Comparison of ENCODE assay signal across 8 cellular contexts in genomic region chr2:96146151-96146880, GRCh38. TPM values are rescaled to one million over a fixed set of nuclear protein-coding genes. Genes with fewer than 3 reads are reported as not detected.
A peak's percentile ranks its signal among the peaks of the same experiment; 100 is the strongest.
DNase-seq lines count a peak whose midpoint lies in the region; ATAC-seq and TF ChIP-seq lines count a peak whose summit lies in the region.

No MANE protein-coding gene starts in this region.

- H2AK5ac ChIP-seq in mesendoderm (ENCODE audit: low read length) = no peak overlapping the region

- no peak overlapping the region for H4K8ac ChIP-seq in mesendoderm (ENCODE audit: low read depth, low read length)

- peaks cover 57% of the 10 kb centered on the region for H3K4me1 Mint-ChIP-seq in activated naive CD8-positive, alpha-beta T cell treated with anti-CD3 and anti-CD28 coated beads for 36 hours
- H3K4me1 Mint-ChIP-seq in stimulated activated effector memory CD8-positive, alpha-beta T cell treated with anti-CD3 and anti-CD28 coated beads, Interleukin-12 subunit alpha, Interleukin-12 subunit beta, amount 100 ng/mL, for 72 hours = peaks cover 78% of the 10 kb centered on the region

- H3K27me3 ChIP-seq in SU-DHL-6 (ENCODE audit: low read length) (no peaks in the 10 kb centered on the region), mesendoderm (ENCODE audit: insufficient read depth, low read length, poor library complexity) (no peaks in the 10 kb centered on the region)

- H3K9ac ChIP-seq in SU-DHL-6 (ENCODE audit: low read length) = peak overlapping the region; percentile 98
- no peak overlapping the region for H3K9ac ChIP-seq in mesendoderm (ENCODE audit: low read length)

- H4K20me1 ChIP-seq in SU-DHL-6 (ENCODE audit: low read depth, low read length) = peaks cover 11% of the 10 kb centered on the region; the same call in 1 of the 2 replicates

- H3K79me2 ChIP-seq in SU-DHL-6 (ENCODE audit: insufficient read depth, low read length) (peaks cover 22% of the 10 kb centered on the region), mesendoderm (ENCODE audit: control insufficient read depth, insufficient read depth, low read length) (no peaks in the 10 kb centered on the region)

- DNase-seq in activated naive CD8-positive, alpha-beta T cell treated with anti-CD3 and anti-CD28 coated beads for 36 hours = peak; percentile 93
- DNase-seq in mesendoderm = peak; percentile 31
- DNase-seq in stimulated activated effector memory CD8-positive, alpha-beta T cell treated with anti-CD3 and anti-CD28 coated beads, Interleukin-12 subunit alpha, Interleukin-12 subunit beta, amount 100 ng/mL, for 72 hours (ENCODE audit: low spot score in 2 of 2) = peak; percentile 71 to 93
- DNase-seq in occipital lobe (lab: John Stamatoyannopoulos, UW) = no peak
- no peak for DNase-seq in NCI-H510A (lab: John Stamatoyannopoulos, UW)

- H3K27me3 Mint-ChIP-seq in activated naive CD8-positive, alpha-beta T cell treated with anti-CD3 and anti-CD28 coated beads for 36 hours = peaks cover 7% of the 10 kb centered on the region

- ATAC-seq in GM18519 (IDR thresholded peaks at IDR 0.05; ENCODE audit: low FRiP score, unreplicated experiment) (peak; percentile 26), HG02938 (IDR thresholded peaks at IDR 0.05; ENCODE audit: unreplicated experiment) (peak; percentile 32)
- ATAC-seq in stimulated activated effector memory CD8-positive, alpha-beta T cell treated with anti-CD3 and anti-CD28 coated beads, Interleukin-12 subunit alpha, Interleukin-12 subunit beta, amount 100 ng/mL, for 72 hours = peak; percentile 50

- no peaks in the 10 kb centered on the region for H3K9me3 ChIP-seq in SU-DHL-6 (ENCODE audit: insufficient read depth, low read length)

- H2AFZ ChIP-seq in SU-DHL-6 (ENCODE audit: low read depth, low read length, severe bottlenecking) = no peak overlapping the region

- H3K36me3 ChIP-seq in SU-DHL-6 (ENCODE audit: low read length) = peaks cover 10% of the 10 kb centered on the region
- no peaks in the 10 kb centered on the region for H3K36me3 ChIP-seq in mesendoderm (ENCODE audit: control insufficient read depth, insufficient read depth, low read length)

- H3K23ac ChIP-seq in mesendoderm (ENCODE audit: low read length) = peak overlapping the region; percentile 53

- no peak overlapping the region for H3K18ac ChIP-seq in mesendoderm (ENCODE audit: low read length)

- H3K4me2 ChIP-seq in SU-DHL-6 (ENCODE audit: low read depth, low read length, poor library complexity, severe bottlenecking) = peak overlapping the region; percentile 90
- H3K4me2 ChIP-seq in mesendoderm (ENCODE audit: low read length) = no peak overlapping the region

- H3K79me1 ChIP-seq in mesendoderm (ENCODE audit: low read length) = no peaks in the 10 kb centered on the region

- H2BK120ac ChIP-seq in mesendoderm (ENCODE audit: low read depth, low read length) = no peak overlapping the region

- peak overlapping the region; percentile 98 for H3K27ac ChIP-seq in SU-DHL-6 (ENCODE audit: low read depth, low read length)
- H3K27ac ChIP-seq in mesendoderm (ENCODE audit: low read depth, low read length) = no peak overlapping the region

- no peaks in the 10 kb centered on the region for H3K9me3 Mint-ChIP-seq in activated naive CD8-positive, alpha-beta T cell treated with anti-CD3 and anti-CD28 coated beads for 36 hours
- no peaks in the 10 kb centered on the region for H3K9me3 Mint-ChIP-seq in stimulated activated effector memory CD8-positive, alpha-beta T cell treated with anti-CD3 and anti-CD28 coated beads, Interleukin-12 subunit alpha, Interleukin-12 subunit beta, amount 100 ng/mL, for 72 hours

- H3K4me1 ChIP-seq in mesendoderm (ENCODE audit: control insufficient read depth, low read depth, low read length) = peaks cover 5% of the 10 kb centered on the region

- peaks cover 52% of the 10 kb centered on the region for H3F3A ChIP-seq in SU-DHL-6 (ENCODE audit: insufficient read depth)

- WGBS in mesendoderm (ENCODE audit: extremely low coverage, insufficient coverage, low lambda C conversion rate) = no CpG with 5 or more reads among the region's 20 CpGs

- no peak overlapping the region for H2BK15ac ChIP-seq in mesendoderm (replicated peaks; ENCODE audit: low read depth)

- H2BK5ac ChIP-seq in mesendoderm (ENCODE audit: low read length) = no peak overlapping the region

- H3K4me3 Mint-ChIP-seq in activated naive CD8-positive, alpha-beta T cell treated with anti-CD3 and anti-CD28 coated beads for 36 hours = peak overlapping the region; percentile 86
- H3K4me3 Mint-ChIP-seq in stimulated activated effector memory CD8-positive, alpha-beta T cell treated with anti-CD3 and anti-CD28 coated beads, Interleukin-12 subunit alpha, Interleukin-12 subunit beta, amount 100 ng/mL, for 72 hours = peak overlapping the region; percentile 94

- H3K36me3 Mint-ChIP-seq in activated naive CD8-positive, alpha-beta T cell treated with anti-CD3 and anti-CD28 coated beads for 36 hours = peaks cover 32% of the 10 kb centered on the region
- peaks cover 63% of the 10 kb centered on the region for H3K36me3 Mint-ChIP-seq in stimulated activated effector memory CD8-positive, alpha-beta T cell treated with anti-CD3 and anti-CD28 coated beads, Interleukin-12 subunit alpha, Interleukin-12 subunit beta, amount 100 ng/mL, for 72 hours

- TF ChIP-seq CTCF in SU-DHL-6 (IDR thresholded peaks at IDR 0.05; ENCODE audit: insufficient read depth, low read length, poor library complexity, severe bottlenecking) = no peak

- H3K4me3 ChIP-seq in SU-DHL-6 (ENCODE audit: insufficient read depth, low read length, poor library complexity, severe bottlenecking) = peak overlapping the region; percentile 41
- H3K4me3 ChIP-seq in mesendoderm (ENCODE audit: low read length) = no peak overlapping the region

- H3K27ac Mint-ChIP-seq in activated naive CD8-positive, alpha-beta T cell treated with anti-CD3 and anti-CD28 coated beads for 36 hours = peak overlapping the region; percentile 97
- peak overlapping the region; percentile 97 for H3K27ac Mint-ChIP-seq in stimulated activated effector memory CD8-positive, alpha-beta T cell treated with anti-CD3 and anti-CD28 coated beads, Interleukin-12 subunit alpha, Interleukin-12 subunit beta, amount 100 ng/mL, for 72 hours

- H3K56ac ChIP-seq in mesendoderm (ENCODE audit: low read length) = peak overlapping the region; percentile 56

- H3K4ac ChIP-seq in mesendoderm (ENCODE audit: low read depth, low read length) = no peak overlapping the region

- no peaks in the 10 kb centered on the region for H3K9me2 ChIP-seq in SU-DHL-6 (replicated peaks; ENCODE audit: insufficient read depth, low read length)

- H4K5ac ChIP-seq in mesendoderm (ENCODE audit: low read length) = no peak overlapping the region

RNA-seq across cellular contexts. Expression of gene DUSP2, which starts 1.1 kb away (rescaled TPM):
- total RNA-seq in activated naive CD8-positive, alpha-beta T cell treated with anti-CD3 and anti-CD28 coated beads for 36 hours = 100 to 1,000 TPM; 274 to 279 TPM
- 6.8 TPM for polyA plus RNA-seq in mesendoderm (2013, experiment 1 of 2)
- 6.7 TPM for polyA plus RNA-seq in mesendoderm (2013, experiment 2 of 2)
- total RNA-seq in occipital lobe = 7.3 TPM

RNA-seq across cellular contexts. Expression of gene ASTL, which starts 8.0 kb away (rescaled TPM):
- 10 to 100 TPM; 22.1 to 23.3 TPM for total RNA-seq in activated naive CD8-positive, alpha-beta T cell treated with anti-CD3 and anti-CD28 coated beads for 36 hours
- polyA plus RNA-seq in mesendoderm (2013, experiment 1 of 2) = 0.07 TPM
- polyA plus RNA-seq in mesendoderm (2013, experiment 2 of 2) = not detected
- not detected for total RNA-seq in occipital lobe

RNA-seq across cellular contexts. Expression of gene ADRA2B, which starts 29.9 kb away (rescaled TPM):
- under 1 TPM; 0.29 to 0.30 TPM for total RNA-seq in activated naive CD8-positive, alpha-beta T cell treated with anti-CD3 and anti-CD28 coated beads for 36 hours
- polyA plus RNA-seq in mesendoderm (2013, experiment 1 of 2) = 0.51 TPM
- 0.59 TPM for polyA plus RNA-seq in mesendoderm (2013, experiment 2 of 2)
- not detected for total RNA-seq in occipital lobe

Comparison
In these comparisons a context has a peak if more than half of its experiments do, and no peak if none do; other contexts are left out.
1. DNase-seq: peak in activated naive CD8-positive, alpha-beta T cell treated with anti-CD3 and anti-CD28 coated beads for 36 hours (single experiment), mesendoderm (single experiment) and stimulated activated effector memory CD8-positive, alpha-beta T cell treated with anti-CD3 and anti-CD28 coated beads, Interleukin-12 subunit alpha, Interleukin-12 subunit beta, amount 100 ng/mL, for 72 hours (2 of 2); none in occipital lobe (single experiment) and NCI-H510A (single experiment).
2. RNA of gene DUSP2, which starts 1.1 kb away (total RNA-seq): 274 to 279 TPM in activated naive CD8-positive, alpha-beta T cell treated with anti-CD3 and anti-CD28 coated beads for 36 hours; 7.3 TPM in occipital lobe (single experiment); every median in the first group is over 10 times any median in the second.
3. RNA of gene ASTL, which starts 8.0 kb away (total RNA-seq): 22.1 to 23.3 TPM in activated naive CD8-positive, alpha-beta T cell treated with anti-CD3 and anti-CD28 coated beads for 36 hours; not detected in occipital lobe (single experiment); every median in the first group is over 10 times any median in the second.
4. Peak in every context shown above with its lines, with median percentiles within 50 percentile points of each other: ATAC-seq.